In the genomic region with DNA sequence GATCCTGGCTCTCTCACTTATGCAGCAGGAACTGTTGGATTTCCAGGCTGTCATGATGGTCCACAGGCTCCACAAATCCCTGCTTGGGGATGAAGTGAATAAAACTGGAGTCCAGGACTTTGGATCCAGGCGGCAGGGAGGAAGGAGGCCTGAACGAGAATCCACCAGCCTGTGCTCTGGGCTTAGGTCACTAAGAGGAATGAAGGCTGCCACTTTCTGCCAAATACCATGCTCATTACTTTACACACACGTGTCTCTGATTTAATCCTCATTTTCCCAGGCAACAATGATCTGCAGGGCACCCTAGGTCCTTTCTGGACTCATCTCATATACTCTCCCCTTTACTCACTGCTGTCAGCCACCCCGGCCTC, we compare ENCODE assay signal across 25 cellular contexts.
A peak's percentile ranks its signal among the peaks of the same experiment; 100 is the strongest.
DNase-seq lines count a peak whose midpoint lies in the region; ATAC-seq and TF ChIP-seq lines count a peak whose summit lies in the region.
"Had no signal": no experiment of that assay in that cellular context is flagged by ENCODE, and none has a peak within 500 bp of the region (broad histone marks: within the 10 kb centered on the region; RNA-seq: fewer than 3 reads in every experiment).

No MANE protein-coding gene starts in this region.

- H3K9ac ChIP-seq in colonic mucosa (ENCODE audit: low read depth in 2 of 2, low read length in 2 of 2), result no peak overlapping the region

- TF ChIP-seq CTCF in activated CD8-positive, alpha-beta T cell treated with anti-CD3 and anti-CD28 coated beads for 36 hours (IDR thresholded peaks at IDR 0.05), result no peak
- TF ChIP-seq CTCF in retinal pigment epithelial cell (conservative IDR thresholded peaks at IDR 0.05; ENCODE audit: low read depth, low read length) (no peak), colonic mucosa (IDR thresholded peaks at IDR 0.05) (no peak)

- peaks cover 2% of the 10 kb centered on the region for H3K36me3 Mint-ChIP-seq in activated CD8-positive, alpha-beta T cell treated with anti-CD3 and anti-CD28 coated beads, Interleukin-2, amount 10 ng/mL, durations not matched to agents 7 days and 5 days (ENCODE audit: low read depth)
- H3K36me3 Mint-ChIP-seq in activated CD8-positive, alpha-beta T cell treated with anti-CD3 and anti-CD28 coated beads for 36 hours (ENCODE audit: low read depth), result no peaks in the 10 kb centered on the region
- H3K36me3 Mint-ChIP-seq in activated T-helper 17 cell treated with anti-CD3 and anti-CD28 coated beads, Interleukin-2, amount 50 U/mL, for 72 hours (ENCODE audit: low read depth), result no peaks in the 10 kb centered on the region
- H3K36me3 Mint-ChIP-seq in immature natural killer cell, result no peaks in the 10 kb centered on the region
- H3K36me3 Mint-ChIP-seq: activated CD4-positive, alpha-beta memory T cell treated with anti-CD3 and anti-CD28 coated beads for 36 hours had no signal

- H3K4me3 ChIP-seq in retinal pigment epithelial cell (ENCODE audit: low read length) (no peak overlapping the region), colonic mucosa (no peak overlapping the region)
- H3K4me3 ChIP-seq: ovary, Peyer's patch, SJCRH30, transverse colon had no signal

- H3K4me3 Mint-ChIP-seq in activated CD8-positive, alpha-beta T cell treated with anti-CD3 and anti-CD28 coated beads, Interleukin-2, amount 10 ng/mL, durations not matched to agents 7 days and 5 days, result no peak overlapping the region
- H3K4me3 Mint-ChIP-seq in activated CD8-positive, alpha-beta T cell treated with anti-CD3 and anti-CD28 coated beads for 36 hours, result no peak overlapping the region
- H3K4me3 Mint-ChIP-seq in activated T-helper 17 cell treated with anti-CD3 and anti-CD28 coated beads, Interleukin-2, amount 50 U/mL, for 72 hours, result no peak overlapping the region
- H3K4me3 Mint-ChIP-seq in immature natural killer cell, result no peak overlapping the region
- H3K4me3 Mint-ChIP-seq: activated CD4-positive, alpha-beta memory T cell treated with anti-CD3 and anti-CD28 coated beads for 36 hours had no signal

- no peaks in the 10 kb centered on the region for H3K27me3 ChIP-seq in colonic mucosa
- H3K27me3 ChIP-seq: BE2C, ovary, Peyer's patch, SJCRH30, transverse colon had no signal

- intact Hi-C loops in activated CD8-positive, alpha-beta T cell treated with anti-CD3 and anti-CD28 coated beads for 36 hours (cut with micrococcal nuclease), result no loop called here
- intact Hi-C loops in colonic mucosa (cut with DNase I), result no loop called here

- no peaks in the 10 kb centered on the region for H3K36me3 ChIP-seq in colonic mucosa
- H3K36me3 ChIP-seq: BE2C, ovary, Peyer's patch, SJCRH30, transverse colon had no signal

- H3K27me3 Mint-ChIP-seq in activated CD8-positive, alpha-beta T cell treated with anti-CD3 and anti-CD28 coated beads, Interleukin-2, amount 10 ng/mL, durations not matched to agents 7 days and 5 days (ENCODE audit: low read depth), result no peaks in the 10 kb centered on the region
- no peaks in the 10 kb centered on the region for H3K27me3 Mint-ChIP-seq in activated CD8-positive, alpha-beta T cell treated with anti-CD3 and anti-CD28 coated beads for 36 hours
- H3K27me3 Mint-ChIP-seq in activated T-helper 17 cell treated with anti-CD3 and anti-CD28 coated beads, Interleukin-2, amount 50 U/mL, for 72 hours, result no peaks in the 10 kb centered on the region
- H3K27me3 Mint-ChIP-seq in immature natural killer cell (ENCODE audit: low read depth in 3 of 3), result peaks cover 0 to 7% (median 1%) of the 10 kb centered on the region in 3 donors
- H3K27me3 Mint-ChIP-seq: activated CD4-positive, alpha-beta memory T cell treated with anti-CD3 and anti-CD28 coated beads for 36 hours had no signal

- H3K27ac ChIP-seq in colonic mucosa, result no peak overlapping the region
- H3K27ac ChIP-seq: ovary, Peyer's patch, SJCRH30, transverse colon had no signal

- no peaks in the 10 kb centered on the region for H3K4me1 ChIP-seq in colonic mucosa
- H3K4me1 ChIP-seq: BE2C had no signal

- H3K9me3 ChIP-seq in colonic mucosa, result no peaks in the 10 kb centered on the region
- H3K9me3 ChIP-seq: BE2C, ovary, Peyer's patch, SJCRH30, transverse colon had no signal

- peaks cover 19% of the 10 kb centered on the region for H3K4me1 Mint-ChIP-seq in activated CD8-positive, alpha-beta T cell treated with anti-CD3 and anti-CD28 coated beads, Interleukin-2, amount 10 ng/mL, durations not matched to agents 7 days and 5 days (ENCODE audit: low read depth)
- peaks cover 13% of the 10 kb centered on the region for H3K4me1 Mint-ChIP-seq in activated CD8-positive, alpha-beta T cell treated with anti-CD3 and anti-CD28 coated beads for 36 hours (ENCODE audit: low read depth)
- peaks cover 9% of the 10 kb centered on the region for H3K4me1 Mint-ChIP-seq in activated T-helper 17 cell treated with anti-CD3 and anti-CD28 coated beads, Interleukin-2, amount 50 U/mL, for 72 hours
- H3K4me1 Mint-ChIP-seq in immature natural killer cell, result peaks cover 24 to 28% of the 10 kb centered on the region in 2 donors

- CTCF ChIA-PET in activated CD8-positive, alpha-beta T cell treated with anti-CD3 and anti-CD28 coated beads, Interleukin-2, amount 10 ng/mL, durations not matched to agents 7 days and 5 days (lab: Charles Lee), result no interaction called here
- CTCF ChIA-PET in activated CD8-positive, alpha-beta T cell treated with anti-CD3 and anti-CD28 coated beads for 36 hours (lab: Charles Lee), result no interaction called here

- POLR2A ChIA-PET in activated CD8-positive, alpha-beta T cell treated with anti-CD3 and anti-CD28 coated beads, Interleukin-2, amount 10 ng/mL, durations not matched to agents 7 days and 5 days (lab: Charles Lee), result no interaction called here
- POLR2A ChIA-PET in activated CD8-positive, alpha-beta T cell treated with anti-CD3 and anti-CD28 coated beads for 36 hours (lab: Charles Lee), result no interaction called here

- no peak for DNase-seq in activated CD8-positive, alpha-beta T cell treated with anti-CD3 and anti-CD28 coated beads, Interleukin-2, amount 10 ng/mL, durations not matched to agents 7 days and 5 days
- DNase-seq in activated CD8-positive, alpha-beta T cell treated with anti-CD3 and anti-CD28 coated beads for 36 hours, result no peak
- DNase-seq in immature natural killer cell, result no peak
- peak; percentile 86 for DNase-seq in retinal pigment epithelial cell (ENCODE audit: low read depth)
- DNase-seq in SK-N-DZ (ENCODE audit: low spot score), result no peak
- no peak for DNase-seq in colonic mucosa
- no peak for DNase-seq in C1 segment of cervical spinal cord (lab: John Stamatoyannopoulos, UW)
- DNase-seq: 8988T; activated CD4-positive, alpha-beta memory T cell treated with anti-CD3 and anti-CD28 coated beads for 36 hours; activated gamma-delta T cell treated with Interleukin-2 at 50 U/mL for 16 hours; amniotic stem cell; BE2C; central memory CD4-positive, alpha-beta T cell; erythroblast; NCI-H1105 treated with DMSO at 0.1 percent for 48 hours; NCI-H2081 treated with DMSO at 0.1 percent for 48 hours; NCI-H446 treated with DMSO at 0.1 percent for 48 hours; NK-92 treated with Interleukin-12 subunit alpha and Interleukin-12 subunit beta, amount 100 ng/mL, for 24 hours; ovary; Peyer's patch; SJCRH30; stimulated activated CD4-positive, alpha-beta T cell treated with anti-CD3 and anti-CD28 coated beads, Interleukin-15, amount 100 ng/mL, for 24 hours; T-helper 2 cell; transverse colon had no signal

- H3K9me3 Mint-ChIP-seq in activated CD8-positive, alpha-beta T cell treated with anti-CD3 and anti-CD28 coated beads, Interleukin-2, amount 10 ng/mL, durations not matched to agents 7 days and 5 days (ENCODE audit: insufficient read depth), result no peaks in the 10 kb centered on the region
- no peaks in the 10 kb centered on the region for H3K9me3 Mint-ChIP-seq in activated CD8-positive, alpha-beta T cell treated with anti-CD3 and anti-CD28 coated beads for 36 hours
- H3K9me3 Mint-ChIP-seq in activated T-helper 17 cell treated with anti-CD3 and anti-CD28 coated beads, Interleukin-2, amount 50 U/mL, for 72 hours, result no peaks in the 10 kb centered on the region
- no peaks in the 10 kb centered on the region for H3K9me3 Mint-ChIP-seq in immature natural killer cell
- H3K9me3 Mint-ChIP-seq: activated CD4-positive, alpha-beta memory T cell treated with anti-CD3 and anti-CD28 coated beads for 36 hours had no signal

- no peak for ATAC-seq in activated CD8-positive, alpha-beta T cell treated with anti-CD3 and anti-CD28 coated beads, Interleukin-2, amount 10 ng/mL, durations not matched to agents 7 days and 5 days
- no peak for ATAC-seq in activated CD8-positive, alpha-beta T cell treated with anti-CD3 and anti-CD28 coated beads for 36 hours
- ATAC-seq in activated T-helper 17 cell treated with anti-CD3 and anti-CD28 coated beads, Interleukin-2, amount 50 U/mL, for 72 hours (replicated peaks), result no peak

- H3K27ac Mint-ChIP-seq in activated CD8-positive, alpha-beta T cell treated with anti-CD3 and anti-CD28 coated beads, Interleukin-2, amount 10 ng/mL, durations not matched to agents 7 days and 5 days, result peak overlapping the region; percentile 45
- H3K27ac Mint-ChIP-seq in activated CD8-positive, alpha-beta T cell treated with anti-CD3 and anti-CD28 coated beads for 36 hours, result no peak overlapping the region
- H3K27ac Mint-ChIP-seq in activated T-helper 17 cell treated with anti-CD3 and anti-CD28 coated beads, Interleukin-2, amount 50 U/mL, for 72 hours, result peak overlapping the region; percentile 20
- peak overlapping the region in 4 of 6 donors; percentile 16 to 38 (median 28) for H3K27ac Mint-ChIP-seq in immature natural killer cell
- H3K27ac Mint-ChIP-seq: activated CD4-positive, alpha-beta memory T cell treated with anti-CD3 and anti-CD28 coated beads for 36 hours had no signal
